In genomic region chr17:76408037-76408849, GRCh38 we compare ENCODE assay signal across 8 cellular contexts. TPM values are rescaled to one million over a fixed set of nuclear protein-coding genes. Genes with fewer than 3 reads are reported as not detected.
DNase-seq lines count a peak whose midpoint lies in the region; ATAC-seq, FAIRE-seq and TF ChIP-seq lines count a peak whose summit lies in the region.

No MANE protein-coding gene starts in this region.

- dilution Hi-C loops in keratinocyte (cut with MboI; ENCODE audit: extremely low pct_ligation_motif_present, low sequenced_read_pairs), result no loop called here

- peaks cover 12% of the 10 kb centered on the region for H4K20me1 ChIP-seq in keratinocyte (ENCODE audit: control insufficient read depth, extremely low read depth, insufficient read depth, low read length)

- peaks cover 4% of the 10 kb centered on the region for H3K4me1 Mint-ChIP-seq in T-helper 2 cell treated with Interferon-gamma antibody and Interleukin-4, amounts not matched to agents 5 μg/mL and 100 μg/mL, for 36 hours (ENCODE audit: low read depth)

- H3K9me1 ChIP-seq in keratinocyte (ENCODE audit: control insufficient read depth, extremely low read depth, insufficient read depth, low read length), result no peaks in the 10 kb centered on the region

- intact Hi-C loops in ascending aorta (cut with DNase I), result loop anchor here (1.0 kb wide), 1 partner anchor 98 kb away; no protein-coding TSS in a partner anchor

- H3K4me1 ChIP-seq in ascending aorta (peaks cover 0 to 5% of the 10 kb centered on the region in 2 donors), keratinocyte (ENCODE audit: control insufficient read depth, extremely low read depth, insufficient read depth, low read length) (no peaks in the 10 kb centered on the region)

- no peak for FAIRE-seq in keratinocyte (lab: Jason Lieb, UNC)

- peaks cover 18% of the 10 kb centered on the region for H3K79me2 ChIP-seq in keratinocyte (ENCODE audit: control insufficient read depth, insufficient read depth, low read length)

- H3K9me3 ChIP-seq in ascending aorta (no peaks in the 10 kb centered on the region), keratinocyte (ENCODE audit: control insufficient read depth, low read depth, low read length) (no peaks in the 10 kb centered on the region)

- H3K4me3 ChIP-seq in GM12865 (ENCODE audit: low read depth, low read length) (no peak overlapping the region), ascending aorta (no peak overlapping the region), keratinocyte (ENCODE audit: control insufficient read depth in 2 of 3, extremely low read depth in 1 of 3, insufficient read depth in 2 of 3, low read depth in 1 of 3, low read length in 3 of 3) (no peak overlapping the region)

- peak; percentile 91 for TF ChIP-seq CTCF in GM12865 (IDR thresholded peaks at IDR 0.05; ENCODE audit: insufficient read depth, low read depth, low read length, missing control alignments)
- peak; percentile 33 to 77 (median 50) for TF ChIP-seq CTCF in ascending aorta (IDR thresholded peaks at IDR 0.05)
- peak; percentile 93 to 95 (median 95) for TF ChIP-seq CTCF in keratinocyte (optimal IDR thresholded peaks at IDR 0.05 in 1 of 3, IDR thresholded peaks at IDR 0.05 in 1 of 3, conservative IDR thresholded peaks at IDR 0.05 in 1 of 3; ENCODE audit: extremely low read depth in 1 of 3, insufficient read depth in 2 of 3, low read length in 3 of 3)

- DNase-seq in GM12865 (ENCODE audit: low read depth), result peak; percentile 75
- DNase-seq in NCI-H1092 treated with DMSO at 0.1 percent for 48 hours (lab: John Stamatoyannopoulos, UW), result peak; percentile 52
- DNase-seq in T-helper 2 cell treated with Interferon-gamma antibody and Interleukin-4, amounts not matched to agents 5 μg/mL and 100 μg/mL, for 36 hours (ENCODE audit: low spot score), result peak; percentile 49
- no peak for DNase-seq in ascending aorta (ENCODE audit: low spot score in 2 of 2)
- no peak for DNase-seq in keratinocyte (ENCODE audit: low read depth, low spot score)
- DNase-seq in stimulated activated CD4-positive, alpha-beta T cell treated with anti-CD3 and anti-CD28 coated beads, TNF-alpha, amount 100 ng/mL, for 1 hour (ENCODE audit: low read depth in 3 of 3, low spot score in 1 of 3), result peak; percentile 21 to 57 (median 51)

- H3K27ac Mint-ChIP-seq in T-helper 2 cell treated with Interferon-gamma antibody and Interleukin-4, amounts not matched to agents 5 μg/mL and 100 μg/mL, for 36 hours, result no peak overlapping the region

- no peaks in the 10 kb centered on the region for H3K27me3 Mint-ChIP-seq in T-helper 2 cell treated with Interferon-gamma antibody and Interleukin-4, amounts not matched to agents 5 μg/mL and 100 μg/mL, for 36 hours (ENCODE audit: low read depth)

- H3K9me3 Mint-ChIP-seq in T-helper 2 cell treated with Interferon-gamma antibody and Interleukin-4, amounts not matched to agents 5 μg/mL and 100 μg/mL, for 36 hours, result no peaks in the 10 kb centered on the region

- H3K27me3 ChIP-seq in ascending aorta (no peaks in the 10 kb centered on the region), keratinocyte (ENCODE audit: control insufficient read depth, extremely low read depth, insufficient read depth, low read length) (no peaks in the 10 kb centered on the region)

- peaks cover 6 to 22% of the 10 kb centered on the region in 2 donors for H3K36me3 ChIP-seq in ascending aorta
- peaks cover 3 to 8% of the 10 kb centered on the region in 2 experiments for H3K36me3 ChIP-seq in keratinocyte (ENCODE audit: control insufficient read depth in 2 of 2, extremely low read depth in 1 of 2, insufficient read depth in 2 of 2, low read length in 2 of 2)

- H3K9ac ChIP-seq in keratinocyte (ENCODE audit: control insufficient read depth, extremely low read depth, insufficient read depth, low read length), result no peak overlapping the region

- H3K27ac ChIP-seq in ascending aorta (no peak overlapping the region), keratinocyte (ENCODE audit: control insufficient read depth, insufficient read depth, low read length) (no peak overlapping the region)

- peaks cover 15% of the 10 kb centered on the region for H3K36me3 Mint-ChIP-seq in T-helper 2 cell treated with Interferon-gamma antibody and Interleukin-4, amounts not matched to agents 5 μg/mL and 100 μg/mL, for 36 hours (ENCODE audit: low read depth)

- H3K4me2 ChIP-seq in keratinocyte (ENCODE audit: control insufficient read depth, extremely low read depth, insufficient read depth, low read depth, low read length), result no peak overlapping the region

- H2AFZ ChIP-seq in keratinocyte (ENCODE audit: control insufficient read depth, low read length), result no peak overlapping the region

- no peak overlapping the region for H3K4me3 Mint-ChIP-seq in T-helper 2 cell treated with Interferon-gamma antibody and Interleukin-4, amounts not matched to agents 5 μg/mL and 100 μg/mL, for 36 hours

- ATAC-seq in GM19397 (IDR thresholded peaks at IDR 0.05; ENCODE audit: unreplicated experiment), result no peak
- no peak for ATAC-seq in HG02970 (IDR thresholded peaks at IDR 0.05; ENCODE audit: low FRiP score, unreplicated experiment)

RNA-seq across cellular contexts. Expression of gene SPHK1, which starts 23.8 kb away (rescaled TPM):
- total RNA-seq in ascending aorta, result 120 TPM
- 50.2 to 113 TPM (median 84.7 TPM) in 3 replicates for polyA plus RNA-seq in keratinocyte
- polyA plus RNA-seq in keratinocyte (2011; ENCODE audit: low read depth), result 4.9 TPM
- 41.7 and 116 TPM in 2 replicates for polyA plus RNA-seq in keratinocyte (2011; cell fraction: cytosol; rRNA removed)
- 179 and 247 TPM in 2 replicates for polyA plus RNA-seq in keratinocyte (2011; cell fraction: nucleus; rRNA removed)
- polyA plus RNA-seq in keratinocyte (2012; ENCODE audit: low replicate concordance), result 23.9 and 135 TPM in 2 replicates
- 27.7 to 97.1 TPM (median 35.6 TPM) in 3 replicates for polyA minus RNA-seq in keratinocyte
- polyA minus RNA-seq in keratinocyte (2011; cell fraction: cytosol; rRNA and poly(A)+ RNA removed), result 66.0 TPM
- 47.3 and 50.2 TPM in 2 replicates for polyA minus RNA-seq in keratinocyte (2011; cell fraction: nucleus; rRNA and poly(A)+ RNA removed)

RNA-seq across cellular contexts. Expression of gene UBE2O, which starts 44.7 kb away (rescaled TPM):
- 19.6 TPM for total RNA-seq in ascending aorta
- polyA plus RNA-seq in keratinocyte, result 8.9 to 12.3 TPM (median 10.9 TPM) in 3 replicates
- 10.9 TPM for polyA plus RNA-seq in keratinocyte (2011; ENCODE audit: low read depth)
- polyA plus RNA-seq in keratinocyte (2011; cell fraction: cytosol; rRNA removed), result 6.0 and 6.6 TPM in 2 replicates
- polyA plus RNA-seq in keratinocyte (2011; cell fraction: nucleus; rRNA removed), result 31.8 and 35.9 TPM in 2 replicates
- 12.5 and 17.3 TPM in 2 replicates for polyA plus RNA-seq in keratinocyte (2012; ENCODE audit: low replicate concordance)
- 42.0 to 78.1 TPM (median 54.8 TPM) in 3 replicates for polyA minus RNA-seq in keratinocyte
- 12.1 TPM for polyA minus RNA-seq in keratinocyte (2011; cell fraction: cytosol; rRNA and poly(A)+ RNA removed)
- 23.6 and 40.3 TPM in 2 replicates for polyA minus RNA-seq in keratinocyte (2011; cell fraction: nucleus; rRNA and poly(A)+ RNA removed)

RNA-seq across cellular contexts. Expression of gene PRPSAP1, which starts 54.5 kb away (rescaled TPM):
- total RNA-seq in ascending aorta, result 16.1 TPM
- polyA plus RNA-seq in keratinocyte, result 41.7 to 76.4 TPM (median 51.4 TPM) in 3 replicates
- 10.8 TPM for polyA plus RNA-seq in keratinocyte (2011; ENCODE audit: low read depth)
- 44.7 and 45.1 TPM in 2 replicates for polyA plus RNA-seq in keratinocyte (2011; cell fraction: cytosol; rRNA removed)
- polyA plus RNA-seq in keratinocyte (2011; cell fraction: nucleus; rRNA removed), result 82.7 and 84.6 TPM in 2 replicates
- 29.8 and 39.2 TPM in 2 replicates for polyA plus RNA-seq in keratinocyte (2012; ENCODE audit: low replicate concordance)
- polyA minus RNA-seq in keratinocyte, result 26.4 to 62.1 TPM (median 61.3 TPM) in 3 replicates
- 37.6 TPM for polyA minus RNA-seq in keratinocyte (2011; cell fraction: cytosol; rRNA and poly(A)+ RNA removed)
- 30.5 and 58.3 TPM in 2 replicates for polyA minus RNA-seq in keratinocyte (2011; cell fraction: nucleus; rRNA and poly(A)+ RNA removed)

RNA-seq across cellular contexts. Expression of gene AANAT, which starts 59.2 kb away (rescaled TPM):
- not detected for total RNA-seq in ascending aorta
- polyA plus RNA-seq in keratinocyte, result not detected in 3 replicates
- polyA plus RNA-seq in keratinocyte (2011; ENCODE audit: low read depth), result not detected
- polyA plus RNA-seq in keratinocyte (2011; cell fraction: cytosol; rRNA removed), result not detected in 2 replicates
- polyA plus RNA-seq in keratinocyte (2011; cell fraction: nucleus; rRNA removed), result not detected in 2 replicates
- polyA plus RNA-seq in keratinocyte (2012; ENCODE audit: low replicate concordance), result 0.39 TPM in 1 of 2 replicates, not detected in the other
- polyA minus RNA-seq in keratinocyte, result not detected in 3 replicates
- not detected for polyA minus RNA-seq in keratinocyte (2011; cell fraction: cytosol; rRNA and poly(A)+ RNA removed)
- not detected in 2 replicates for polyA minus RNA-seq in keratinocyte (2011; cell fraction: nucleus; rRNA and poly(A)+ RNA removed)

Comparison
In these comparisons a context has a peak if more than half of its experiments do, and no peak if none do; other contexts are left out.
1. DNase-seq: peak in GM12865 (single experiment), NCI-H1092 treated with DMSO at 0.1 percent for 48 hours (single experiment), T-helper 2 cell treated with Interferon-gamma antibody and Interleukin-4, amounts not matched to agents 5 μg/mL and 100 μg/mL, for 36 hours (single experiment) and stimulated activated CD4-positive, alpha-beta T cell treated with anti-CD3 and anti-CD28 coated beads, TNF-alpha, amount 100 ng/mL, for 1 hour (3 of 3); none in ascending aorta (0 of 2) and keratinocyte (single experiment).
2. Peak in every context shown above with its lines, with median percentiles within 50 percentile points of each other: CTCF ChIP-seq.